In genomic region chr6:31664790-31665500, GRCh38 we compare ENCODE assay signal across 8 cellular contexts. TPM values are rescaled to one million over a fixed set of nuclear protein-coding genes. Genes with fewer than 3 reads are reported as not detected.
A peak's percentile ranks its signal among the peaks of the same experiment; 100 is the strongest.
DNase-seq lines count a peak whose midpoint lies in the region; ATAC-seq and TF ChIP-seq lines count a peak whose summit lies in the region.

Gene GPANK1, minus strand, starts transcription at chr6:31664997. Its CDS starts 519 bp downstream, at chr6:31664478.

- H3K9me2 ChIP-seq in neural cell (ENCODE audit: insufficient read depth, low read length), result no peaks in the 10 kb centered on the region

- peaks cover 42% of the 10 kb centered on the region for H3K79me2 ChIP-seq in neural cell (replicated peaks; ENCODE audit: insufficient read depth, low read length)

- H3K9me3 Mint-ChIP-seq in stimulated activated naive CD8-positive, alpha-beta T cell treated with anti-CD3 and anti-CD28 coated beads, Interleukin-15, Interleukin-2, amounts not matched to agents 100 ng/mL and 50 ng/mL, for 24 hours, result no peaks in the 10 kb centered on the region

- DNase-seq in NAMALWA (ENCODE audit: low spot score) (peak; percentile 97), SJSA1 (ENCODE audit: low read depth in 1 of 2, low spot score in 2 of 2) (peak; percentile 90 to 92), activated gamma-delta T cell treated with Interleukin-2 at 50 U/mL for 16 hours (peak; percentile 90), fibroblast of the conjunctiva (ENCODE audit: low read depth) (peak; percentile 94)

- peaks cover 70% of the 10 kb centered on the region for H3K36me3 Mint-ChIP-seq in stimulated activated naive CD8-positive, alpha-beta T cell treated with anti-CD3 and anti-CD28 coated beads, Interleukin-15, Interleukin-2, amounts not matched to agents 100 ng/mL and 50 ng/mL, for 24 hours (ENCODE audit: low read depth)

- peak within 1 kb of the TSS; percentile 98 for H3K4me3 Mint-ChIP-seq in stimulated activated naive CD8-positive, alpha-beta T cell treated with anti-CD3 and anti-CD28 coated beads, Interleukin-15, Interleukin-2, amounts not matched to agents 100 ng/mL and 50 ng/mL, for 24 hours

- peak; percentile 25 for ATAC-seq in GM21515 (IDR thresholded peaks at IDR 0.05; ENCODE audit: unreplicated experiment)

- TF ChIP-seq EP300 in neural cell (conservative IDR thresholded peaks at IDR 0.05; ENCODE audit: poor library complexity, severe bottlenecking), result no peak

- H3K4me1 Mint-ChIP-seq in stimulated activated naive CD8-positive, alpha-beta T cell treated with anti-CD3 and anti-CD28 coated beads, Interleukin-15, Interleukin-2, amounts not matched to agents 100 ng/mL and 50 ng/mL, for 24 hours (ENCODE audit: low read depth), result peaks cover 77% of the 10 kb centered on the region

- no peaks in the 10 kb centered on the region for H3K27me3 Mint-ChIP-seq in stimulated activated naive CD8-positive, alpha-beta T cell treated with anti-CD3 and anti-CD28 coated beads, Interleukin-15, Interleukin-2, amounts not matched to agents 100 ng/mL and 50 ng/mL, for 24 hours

- no peaks in the 10 kb centered on the region for H3F3A ChIP-seq in neural cell (ENCODE audit: insufficient read depth, low read length, poor library complexity, severe bottlenecking)

- peak within 1 kb of the TSS; percentile 87 for H3K9ac ChIP-seq in neural cell (ENCODE audit: low read length)

- no peak for TF ChIP-seq CTCF in C4-2B (conservative IDR thresholded peaks at IDR 0.05)
- TF ChIP-seq CTCF in neural cell (IDR thresholded peaks at IDR 0.05; ENCODE audit: poor library complexity, severe bottlenecking), result peak; percentile 26

- peak within 1 kb of the TSS; percentile 97 for H3K27ac Mint-ChIP-seq in stimulated activated naive CD8-positive, alpha-beta T cell treated with anti-CD3 and anti-CD28 coated beads, Interleukin-15, Interleukin-2, amounts not matched to agents 100 ng/mL and 50 ng/mL, for 24 hours

- TF ChIP-seq RAD21 in neural cell (conservative IDR thresholded peaks at IDR 0.05), result no peak

- H3K4me2 ChIP-seq in neural cell (ENCODE audit: low read length), result peak within 1 kb of the TSS; percentile 68

- H2AFZ ChIP-seq in neural cell (ENCODE audit: low read depth, low read length), result peak within 1 kb of the TSS; percentile 65

- H3K9me3 ChIP-seq in SJSA1 (replicated peaks) (no peaks in the 10 kb centered on the region), neural cell (ENCODE audit: low read length) (no peaks in the 10 kb centered on the region)

- H3K27ac ChIP-seq in C4-2B, result peak within 1 kb of the TSS; percentile 84
- H3K27ac ChIP-seq in SJSA1, result peak within 1 kb of the TSS; percentile 92
- H3K27ac ChIP-seq in neural cell (ENCODE audit: low read length), result peak within 1 kb of the TSS; percentile 85

- H4K20me1 ChIP-seq in neural cell (ENCODE audit: insufficient read depth), result no peaks in the 10 kb centered on the region

- peaks cover 29% of the 10 kb centered on the region for H3K4me1 ChIP-seq in SJSA1 (replicated peaks)

- H3K27me3 ChIP-seq in SJSA1 (replicated peaks), result no peaks in the 10 kb centered on the region
- H3K27me3 ChIP-seq in neural cell (ENCODE audit: insufficient read depth, low read depth, low read length), result no peaks in the 10 kb centered on the region

- H3K36me3 ChIP-seq in SJSA1 (peaks cover 57% of the 10 kb centered on the region), neural cell (ENCODE audit: insufficient read depth, low read length) (no peaks in the 10 kb centered on the region)

- peak within 1 kb of the TSS; percentile 75 for H3K4me3 ChIP-seq in SJSA1
- peak within 1 kb of the TSS; percentile 88 for H3K4me3 ChIP-seq in neural cell (ENCODE audit: low read length)

TF ChIP-seq in neural cell, 6 proteins besides CTCF, POLR2A, EP300 and RAD21:
- TF ChIP-seq POLR2AphosphoS5 (IDR thresholded peaks at IDR 0.05) (peak; percentile 62), MXI1 (conservative IDR thresholded peaks at IDR 0.05; ENCODE audit: poor library complexity, severe bottlenecking) (peak; percentile 92), EZH2 (IDR thresholded peaks at IDR 0.05; ENCODE audit: borderline replicate concordance, insufficient read depth, low read length, poor library complexity, severe bottlenecking) (no peak), TAF1 (IDR thresholded peaks at IDR 0.05; ENCODE audit: low read depth) (peak; percentile 62), SMC3 (conservative IDR thresholded peaks at IDR 0.05; ENCODE audit: poor library complexity) (peak; percentile 12)
- TF ChIP-seq, protein P1, sequence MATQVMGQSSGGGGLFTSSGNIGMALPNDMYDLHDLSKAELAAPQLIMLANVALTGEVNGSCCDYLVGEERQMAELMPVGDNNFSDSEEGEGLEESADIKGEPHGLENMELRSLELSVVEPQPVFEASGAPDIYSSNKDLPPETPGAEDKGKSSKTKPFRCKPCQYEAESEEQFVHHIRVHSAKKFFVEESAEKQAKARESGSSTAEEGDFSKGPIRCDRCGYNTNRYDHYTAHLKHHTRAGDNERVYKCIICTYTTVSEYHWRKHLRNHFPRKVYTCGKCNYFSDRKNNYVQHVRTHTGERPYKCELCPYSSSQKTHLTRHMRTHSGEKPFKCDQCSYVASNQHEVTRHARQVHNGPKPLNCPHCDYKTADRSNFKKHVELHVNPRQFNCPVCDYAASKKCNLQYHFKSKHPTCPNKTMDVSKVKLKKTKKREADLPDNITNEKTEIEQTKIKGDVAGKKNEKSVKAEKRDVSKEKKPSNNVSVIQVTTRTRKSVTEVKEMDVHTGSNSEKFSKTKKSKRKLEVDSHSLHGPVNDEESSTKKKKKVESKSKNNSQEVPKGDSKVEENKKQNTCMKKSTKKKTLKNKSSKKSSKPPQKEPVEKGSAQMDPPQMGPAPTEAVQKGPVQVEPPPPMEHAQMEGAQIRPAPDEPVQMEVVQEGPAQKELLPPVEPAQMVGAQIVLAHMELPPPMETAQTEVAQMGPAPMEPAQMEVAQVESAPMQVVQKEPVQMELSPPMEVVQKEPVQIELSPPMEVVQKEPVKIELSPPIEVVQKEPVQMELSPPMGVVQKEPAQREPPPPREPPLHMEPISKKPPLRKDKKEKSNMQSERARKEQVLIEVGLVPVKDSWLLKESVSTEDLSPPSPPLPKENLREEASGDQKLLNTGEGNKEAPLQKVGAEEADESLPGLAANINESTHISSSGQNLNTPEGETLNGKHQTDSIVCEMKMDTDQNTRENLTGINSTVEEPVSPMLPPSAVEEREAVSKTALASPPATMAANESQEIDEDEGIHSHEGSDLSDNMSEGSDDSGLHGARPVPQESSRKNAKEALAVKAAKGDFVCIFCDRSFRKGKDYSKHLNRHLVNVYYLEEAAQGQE (IDR thresholded peaks at IDR 0.05; ENCODE audit: borderline replicate concordance), result peak; percentile 38

RNA-seq across cellular contexts. Expression of gene GPANK1, which starts in this region (rescaled TPM):
- 8.0 and 13.5 TPM in 2 replicates for total RNA-seq in SJSA1 (2014; rRNA removed; shearing (Covaris generic))
- 18.4 and 21.9 TPM in 2 replicates for polyA plus RNA-seq in neural cell
- 16.3 and 18.5 TPM in 2 replicates for polyA minus RNA-seq in neural cell

Comparison
In these comparisons a context has a peak if more than half of its experiments do, and no peak if none do; other contexts are left out.
1. Peak in every context shown above with its lines: DNase-seq, ATAC-seq, H3K4me3 ChIP-seq and H3K27ac ChIP-seq.